Comparison of ENCODE assay signal across 8 cellular contexts in the genomic region with DNA sequence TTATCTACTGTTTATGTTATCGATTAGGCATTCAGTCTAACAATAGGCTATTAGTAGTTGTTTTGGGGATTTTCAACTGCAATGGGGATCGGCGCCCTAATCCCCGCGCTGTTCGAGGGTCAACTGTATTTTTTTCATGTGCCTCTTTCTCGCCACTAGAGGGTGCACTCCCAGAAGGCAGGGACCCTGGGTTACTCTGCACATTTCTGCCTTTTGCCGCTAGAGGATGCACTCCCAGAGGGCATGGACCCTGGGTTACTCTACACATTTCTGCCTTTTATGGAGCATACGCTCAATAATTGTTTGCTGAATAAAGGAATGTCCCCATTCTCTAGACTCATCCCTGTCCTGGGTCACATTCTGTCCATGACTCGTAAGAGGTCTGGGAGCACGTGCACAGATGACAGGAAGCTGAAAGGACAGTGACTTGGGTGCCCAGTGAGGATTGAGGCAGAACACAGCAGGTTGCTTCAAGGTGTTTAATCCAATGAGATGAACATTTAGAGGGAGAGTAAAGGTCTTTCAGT. TPM values are rescaled to one million over a fixed set of nuclear protein-coding genes. Genes with fewer than 3 reads are reported as not detected.
A peak's percentile ranks its signal among the peaks of the same experiment; 100 is the strongest.
DNase-seq lines count a peak whose midpoint lies in the region; ATAC-seq and TF ChIP-seq lines count a peak whose summit lies in the region.

No MANE protein-coding gene starts in this region.

- no peaks in the 10 kb centered on the region for H3K36me3 ChIP-seq in GM06990 (ENCODE audit: control insufficient read depth, insufficient read depth, low read length)

- H3K4me1 Mint-ChIP-seq in natural killer cell = peaks cover 4 to 5% of the 10 kb centered on the region in 2 donors
- peaks cover 13% of the 10 kb centered on the region for H3K4me1 Mint-ChIP-seq in stimulated activated naive CD8-positive, alpha-beta T cell treated with anti-CD3 and anti-CD28 coated beads, Interleukin-15, amount 100 ng/mL, for 72 hours

- TF ChIP-seq CTCF in GM06990 (IDR thresholded peaks at IDR 0.05; ENCODE audit: insufficient read depth, low read length, poor library complexity, severe bottlenecking) (peak; percentile 100), epithelial cell of proximal tubule (conservative IDR thresholded peaks at IDR 0.05; ENCODE audit: low read depth, low read length) (peak; percentile 88), natural killer cell (IDR thresholded peaks at IDR 0.05) (peak; percentile 82)

- DNase-seq in GM06990 (ENCODE audit: extremely low read depth, insufficient read length) = no peak
- DNase-seq in HT-29 (ENCODE audit: low spot score) = peak; percentile 73
- peak; percentile 66 for DNase-seq in NOMO-1 treated with dmso at 0.1 percent for 144 hours (lab: John Stamatoyannopoulos, UW; ENCODE audit: unreplicated experiment)
- DNase-seq in activated CD8-positive, alpha-beta memory T cell treated with anti-CD3 and anti-CD28 coated beads, Interleukin-2, amount 50 U/mL, for 4 hours = peak; percentile 53
- DNase-seq in epithelial cell of proximal tubule (ENCODE audit: low read depth) = no peak
- DNase-seq in natural killer cell = peak; percentile 38
- DNase-seq in stimulated activated naive CD8-positive, alpha-beta T cell treated with anti-CD3 and anti-CD28 coated beads, Interleukin-15, amount 100 ng/mL, for 72 hours = peak; percentile 67 to 75

- peaks cover 40 to 78% of the 10 kb centered on the region in 2 donors for H3K27me3 Mint-ChIP-seq in natural killer cell (ENCODE audit: low read depth in 2 of 2)
- peaks cover 40% of the 10 kb centered on the region for H3K27me3 Mint-ChIP-seq in stimulated activated naive CD8-positive, alpha-beta T cell treated with anti-CD3 and anti-CD28 coated beads, Interleukin-15, amount 100 ng/mL, for 72 hours

- H3K9me3 Mint-ChIP-seq in natural killer cell = no peaks in the 10 kb centered on the region
- H3K9me3 Mint-ChIP-seq in stimulated activated naive CD8-positive, alpha-beta T cell treated with anti-CD3 and anti-CD28 coated beads, Interleukin-15, amount 100 ng/mL, for 72 hours = peaks cover 0 to 10% of the 10 kb centered on the region in 2 donors

- H3K4me3 Mint-ChIP-seq in natural killer cell = no peak overlapping the region
- no peak overlapping the region for H3K4me3 Mint-ChIP-seq in stimulated activated naive CD8-positive, alpha-beta T cell treated with anti-CD3 and anti-CD28 coated beads, Interleukin-15, amount 100 ng/mL, for 72 hours

- intact Hi-C loops in natural killer cell (cut with micrococcal nuclease) = no loop called here

- no peaks in the 10 kb centered on the region for H3K36me3 Mint-ChIP-seq in natural killer cell

- H3K27ac Mint-ChIP-seq in natural killer cell = no peak overlapping the region
- no peak overlapping the region for H3K27ac Mint-ChIP-seq in stimulated activated naive CD8-positive, alpha-beta T cell treated with anti-CD3 and anti-CD28 coated beads, Interleukin-15, amount 100 ng/mL, for 72 hours

- no peaks in the 10 kb centered on the region; the same call in 1 of the 2 replicates for H3K27me3 ChIP-seq in GM06990 (replicated peaks; ENCODE audit: control insufficient read depth, insufficient read depth, low read length)

- H3K4me3 ChIP-seq in GM06990 (replicated peaks; ENCODE audit: low read depth, low read length) = no peak overlapping the region
- no peak overlapping the region for H3K4me3 ChIP-seq in epithelial cell of proximal tubule (ENCODE audit: low read depth, low read length)

- peak; percentile 85 to 92 (median 91) for ATAC-seq in natural killer cell
- peak; percentile 97 for ATAC-seq in stimulated activated naive CD8-positive, alpha-beta T cell treated with anti-CD3 and anti-CD28 coated beads, Interleukin-15, amount 100 ng/mL, for 72 hours
- no peak for ATAC-seq in GM18868 (IDR thresholded peaks at IDR 0.05; ENCODE audit: unreplicated experiment)

RNA-seq across cellular contexts. Expression of a gene that starts 27.9 kb away (rescaled TPM):
- not detected in 2 replicates for total RNA-seq in HT-29 (2014; rRNA removed; shearing (Covaris generic))
- total RNA-seq in epithelial cell of proximal tubule (5.7 and 6.6 TPM in 2 replicates), natural killer cell (10 to 100 TPM in 1 of 3 donors, 1 to 10 TPM in 2; 7.4 to 10.3 (median 8.0) TPM)

RNA-seq across cellular contexts. Expression of a gene that starts 50.9 kb away (rescaled TPM):
- not detected in 2 replicates for total RNA-seq in HT-29 (2014; rRNA removed; shearing (Covaris generic))
- total RNA-seq in epithelial cell of proximal tubule (not detected in 2 replicates), natural killer cell (not detected)

Comparison
In these comparisons a context has a peak if more than half of its experiments do, and no peak if none do; other contexts are left out.
1. DNase-seq: peak in HT-29 (single experiment), NOMO-1 treated with dmso at 0.1 percent for 144 hours (single experiment), activated CD8-positive, alpha-beta memory T cell treated with anti-CD3 and anti-CD28 coated beads, Interleukin-2, amount 50 U/mL, for 4 hours (single experiment), natural killer cell (single experiment) and stimulated activated naive CD8-positive, alpha-beta T cell treated with anti-CD3 and anti-CD28 coated beads, Interleukin-15, amount 100 ng/mL, for 72 hours (2 of 2); none in GM06990 (single experiment) and epithelial cell of proximal tubule (single experiment).
2. Peak in every context shown above with its lines, with median percentiles within 50 percentile points of each other: CTCF ChIP-seq.